1 cellular context compared by ENCODE assay signal in genomic region chr19:19403373-19403901, GRCh38.
TF ChIP-seq lines count a peak whose summit lies in the region.

No MANE protein-coding gene starts in this region.

TF ChIP-seq in K562, 482 proteins besides CTCF, POLR2A, EP300 and RAD21 (continued from another document):
- TF ChIP-seq, protein P1, sequence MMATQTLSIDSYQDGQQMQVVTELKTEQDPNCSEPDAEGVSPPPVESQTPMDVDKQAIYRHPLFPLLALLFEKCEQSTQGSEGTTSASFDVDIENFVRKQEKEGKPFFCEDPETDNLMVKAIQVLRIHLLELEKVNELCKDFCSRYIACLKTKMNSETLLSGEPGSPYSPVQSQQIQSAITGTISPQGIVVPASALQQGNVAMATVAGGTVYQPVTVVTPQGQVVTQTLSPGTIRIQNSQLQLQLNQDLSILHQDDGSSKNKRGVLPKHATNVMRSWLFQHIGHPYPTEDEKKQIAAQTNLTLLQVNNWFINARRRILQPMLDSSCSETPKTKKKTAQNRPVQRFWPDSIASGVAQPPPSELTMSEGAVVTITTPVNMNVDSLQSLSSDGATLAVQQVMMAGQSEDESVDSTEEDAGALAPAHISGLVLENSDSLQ (IDR thresholded peaks at IDR 0.05) = peak; percentile 67
- 0 out of 4 replicates have a peak, but pooled peaks of 1 of the 2 experiments have one; percentile 42 for TF ChIP-seq MNT (conservative IDR thresholded peaks at IDR 0.05)
- no peak for TF ChIP-seq TFE3 (CRISPR knock-in tag; IDR thresholded peaks at IDR 0.05)
- no peak for TF ChIP-seq TCF3 (CRISPR knock-in tag; IDR thresholded peaks at IDR 0.05)
- TF ChIP-seq TSHZ1 (CRISPR knock-in tag; IDR thresholded peaks at IDR 0.05) = no peak
- peak; percentile 51 for TF ChIP-seq CBFA2T3 (IDR thresholded peaks at IDR 0.05)
- TF ChIP-seq NFIC (IDR thresholded peaks at IDR 0.05) = peak; percentile 28; the same call in 1 of the 2 replicates
- TF ChIP-seq, protein P2, sequence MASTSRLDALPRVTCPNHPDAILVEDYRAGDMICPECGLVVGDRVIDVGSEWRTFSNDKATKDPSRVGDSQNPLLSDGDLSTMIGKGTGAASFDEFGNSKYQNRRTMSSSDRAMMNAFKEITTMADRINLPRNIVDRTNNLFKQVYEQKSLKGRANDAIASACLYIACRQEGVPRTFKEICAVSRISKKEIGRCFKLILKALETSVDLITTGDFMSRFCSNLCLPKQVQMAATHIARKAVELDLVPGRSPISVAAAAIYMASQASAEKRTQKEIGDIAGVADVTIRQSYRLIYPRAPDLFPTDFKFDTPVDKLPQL (IDR thresholded peaks at IDR 0.05; ENCODE audit: extremely low read depth, insufficient read length) = no peak
- TF ChIP-seq POLR3A (IDR thresholded peaks at IDR 0.05; ENCODE audit: borderline replicate concordance, extremely low read depth, insufficient read depth, insufficient read length) = no peak
- no peak for TF ChIP-seq GATAD2B (IDR thresholded peaks at IDR 0.05; ENCODE audit: borderline replicate concordance)
- peak; percentile 65 for TF ChIP-seq SMARCA4 (IDR thresholded peaks at IDR 0.05)
- no peak for TF ChIP-seq CREB1 (IDR thresholded peaks at IDR 0.05)
- no peak for TF ChIP-seq CREB1 (CRISPR knock-in tag; IDR thresholded peaks at IDR 0.05)
- peak; percentile 79; the same call in 1 of the 2 replicates for TF ChIP-seq DPF2 (IDR thresholded peaks at IDR 0.05)
- TF ChIP-seq NRF1 (conservative IDR thresholded peaks at IDR 0.05 in 1 of 2, IDR thresholded peaks at IDR 0.05 in 1 of 2) = 0 out of 4 replicates have a peak, but pooled peaks of 1 of the 2 experiments have one; percentile 18
- TF ChIP-seq ZNF668 (CRISPR knock-in tag; IDR thresholded peaks at IDR 0.05) = no peak
- 0 out of 2 replicates have a peak, but pooled peaks have one; percentile 34 for TF ChIP-seq SP1 (CRISPR knock-in tag; IDR thresholded peaks at IDR 0.05)
- TF ChIP-seq TRIM24 (IDR thresholded peaks at IDR 0.05) = 0 out of 4 replicates have a peak, but pooled peaks of 1 of the 2 experiments have one; percentile 4
- 0 out of 2 replicates have a peak, but pooled peaks have one; percentile 30 for TF ChIP-seq ATF7 (IDR thresholded peaks at IDR 0.05)
- TF ChIP-seq ZNF511 (CRISPR knock-in tag; IDR thresholded peaks at IDR 0.05) = no peak
- no peak for TF ChIP-seq RB1 (IDR thresholded peaks at IDR 0.05; ENCODE audit: low read depth)
- TF ChIP-seq HNRNPL (IDR thresholded peaks at IDR 0.05; ENCODE audit: low read depth, low read length) = no peak
- no peak for TF ChIP-seq ZFP36 (IDR thresholded peaks at IDR 0.05; ENCODE audit: low read depth, low read length, partially characterized antibody)
- no peak for TF ChIP-seq HNRNPUL1 (IDR thresholded peaks at IDR 0.05; ENCODE audit: low read length)
- TF ChIP-seq TBP (optimal IDR thresholded peaks at IDR 0.05; ENCODE audit: low read depth, low read length) = no peak
- TF ChIP-seq SMARCE1 (IDR thresholded peaks at IDR 0.05) = peak; percentile 84
